Comparison of ENCODE assay signal across 29 cellular contexts in genomic region chr4:88702780-88703179, GRCh38.
"Had no signal": no experiment of that assay in that cellular context is flagged by ENCODE, and none has a peak within 500 bp of the region (broad histone marks: within the 10 kb centered on the region; RNA-seq: fewer than 3 reads in every experiment).

No MANE protein-coding gene starts in this region.

- H3K36me3 ChIP-seq: breast epithelium, MG63 had no signal

- H3K27ac ChIP-seq: body of pancreas, breast epithelium had no signal

- FAIRE-seq: astrocyte, TTC549 had no signal

- H3K4me3 Mint-ChIP-seq: activated CD4-positive, alpha-beta T cell treated with anti-CD3 and anti-CD28 coated beads for 36 hours; activated CD4-positive, alpha-beta T cell treated with anti-CD3 and anti-CD28 coated beads, Interleukin-2, amount 10 ng/mL, durations not matched to agents 7 days and 5 days; activated CD8-positive, alpha-beta T cell treated with anti-CD3 and anti-CD28 coated beads, Interleukin-2, amount 10 ng/mL, durations not matched to agents 7 days and 5 days; activated naive CD4-positive, alpha-beta T cell treated with anti-CD3 and anti-CD28 coated beads, Interleukin-2, amount 50 U/mL, for 24 hours; activated naive CD8-positive, alpha-beta T cell treated with anti-CD3 and anti-CD28 coated beads, Interleukin-2, amount 10 ng/mL, durations not matched to agents 7 days and 5 days; activated T-cell treated with anti-CD3 and anti-CD28 coated beads, Interleukin-2, amount 50 U/mL, for 24 hours had no signal

- DNase-seq: activated CD4-positive, alpha-beta T cell treated with anti-CD3 and anti-CD28 coated beads for 36 hours; activated CD4-positive, alpha-beta T cell treated with anti-CD3 and anti-CD28 coated beads, Interleukin-2, amount 10 ng/mL, durations not matched to agents 7 days and 5 days; activated CD4-positive, alpha-beta T cell treated with anti-CD3 and anti-CD28 coated beads, Interleukin-2, amount 50 U/mL, for 48 hours; activated CD8-positive, alpha-beta T cell treated with anti-CD3 and anti-CD28 coated beads, Interleukin-2, amount 10 ng/mL, durations not matched to agents 7 days and 5 days; activated gamma-delta T cell; activated naive CD4-positive, alpha-beta T cell treated with Interleukin-2 at 50 U/mL for 16 hours; activated naive CD8-positive, alpha-beta T cell treated with anti-CD3 and anti-CD28 coated beads, Interleukin-2, amount 10 ng/mL, durations not matched to agents 7 days and 5 days; activated T-cell treated with anti-CD3 and anti-CD28 coated beads, Interleukin-2, amount 50 U/mL, for 24 hours; body of pancreas; cerebellar nuclear complex; cortex of kidney; MG63; NCI-H1048; NCI-H1105 treated with DMSO at 0.1 percent for 48 hours; NCI-H1436; NCI-H1694; NCI-H1930; NCI-H345; NCI-H524 treated with DMSO at 0.1 percent for 48 hours; Right ventricle myocardium superior; SW 1271; T-helper 1 cell; T1000 had no signal

- H3K27me3 Mint-ChIP-seq: activated CD4-positive, alpha-beta T cell treated with anti-CD3 and anti-CD28 coated beads for 36 hours; activated CD4-positive, alpha-beta T cell treated with anti-CD3 and anti-CD28 coated beads, Interleukin-2, amount 10 ng/mL, durations not matched to agents 7 days and 5 days; activated naive CD4-positive, alpha-beta T cell treated with anti-CD3 and anti-CD28 coated beads, Interleukin-2, amount 50 U/mL, for 24 hours; activated naive CD8-positive, alpha-beta T cell treated with anti-CD3 and anti-CD28 coated beads, Interleukin-2, amount 10 ng/mL, durations not matched to agents 7 days and 5 days; activated T-cell treated with anti-CD3 and anti-CD28 coated beads, Interleukin-2, amount 50 U/mL, for 24 hours had no signal

- H3K4me3 ChIP-seq: body of pancreas, breast epithelium, MG63 had no signal

- H3K9me3 ChIP-seq: body of pancreas, breast epithelium, MG63 had no signal

- H3K27me3 ChIP-seq: body of pancreas, breast epithelium, MG63 had no signal

- ATAC-seq: activated CD4-positive, alpha-beta T cell treated with anti-CD3 and anti-CD28 coated beads for 36 hours; activated CD4-positive, CD25-positive, alpha-beta regulatory T cell treated with anti-CD3 and anti-CD28 coated beads, Interleukin-2, amount 50 U/mL, for 24 hours; activated CD8-positive, alpha-beta T cell treated with anti-CD3 and anti-CD28 coated beads, Interleukin-2, amount 10 ng/mL, durations not matched to agents 7 days and 5 days; body of pancreas had no signal

- H3K27ac Mint-ChIP-seq: activated CD4-positive, alpha-beta T cell treated with anti-CD3 and anti-CD28 coated beads for 36 hours; activated CD4-positive, alpha-beta T cell treated with anti-CD3 and anti-CD28 coated beads, Interleukin-2, amount 10 ng/mL, durations not matched to agents 7 days and 5 days; activated CD8-positive, alpha-beta T cell treated with anti-CD3 and anti-CD28 coated beads, Interleukin-2, amount 10 ng/mL, durations not matched to agents 7 days and 5 days; activated naive CD4-positive, alpha-beta T cell treated with anti-CD3 and anti-CD28 coated beads, Interleukin-2, amount 50 U/mL, for 24 hours; activated naive CD8-positive, alpha-beta T cell treated with anti-CD3 and anti-CD28 coated beads, Interleukin-2, amount 10 ng/mL, durations not matched to agents 7 days and 5 days; activated T-cell treated with anti-CD3 and anti-CD28 coated beads, Interleukin-2, amount 50 U/mL, for 24 hours; activated T-helper 2 cell treated with anti-CD3 and anti-CD28 coated beads, Interferon-gamma antibody, Interleukin-2, Interleukin-4, amounts not matched to agents 10 μg/mL and 5 μg/mL and 100 μg/mL, durations not matched to agents 14 hours and 24 hours and 36 hours had no signal
